ENCODE assay signal across 9 cellular contexts in the genomic region with DNA sequence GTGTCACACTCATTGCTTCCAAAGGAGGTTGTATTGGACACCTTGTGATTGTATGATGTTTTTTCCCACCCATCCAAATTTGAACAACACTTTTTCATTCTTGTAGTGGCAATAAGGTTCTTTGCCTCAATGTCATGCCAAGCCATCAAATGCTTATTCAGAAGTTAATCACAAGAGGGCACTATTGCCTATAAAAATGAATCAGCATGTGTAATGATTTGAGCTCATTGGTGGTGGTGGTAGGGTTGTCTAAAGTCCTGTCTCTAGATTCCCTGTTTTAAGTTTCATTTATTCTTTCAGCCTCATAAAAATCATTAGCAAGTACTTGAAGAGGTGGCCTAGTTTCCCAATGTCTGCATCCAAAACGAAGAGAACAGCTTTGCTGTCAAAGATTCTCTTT. TPM values are rescaled to one million over a fixed set of nuclear protein-coding genes. Genes with fewer than 3 reads are reported as not detected.
DNase-seq lines count a peak whose midpoint lies in the region; ATAC-seq, FAIRE-seq and TF ChIP-seq lines count a peak whose summit lies in the region.
"Had no signal": no experiment of that assay in that cellular context is flagged by ENCODE, and none has a peak within 500 bp of the region (broad histone marks: within the 10 kb centered on the region; RNA-seq: fewer than 3 reads in every experiment).

No MANE protein-coding gene starts in this region.

- TF ChIP-seq RAD21 in K562 (CRISPR knock-in tag; conservative IDR thresholded peaks at IDR 0.05 in 1 of 2, IDR thresholded peaks at IDR 0.05 in 1 of 2) = peak; percentile 32 to 48; a peak in 3 of 4 replicates

- peaks cover 16% of the 10 kb centered on the region for H3K36me3 Mint-ChIP-seq in nephron (ENCODE audit: low read depth)

- no peaks in the 10 kb centered on the region for H3K9me1 ChIP-seq in K562 (ENCODE audit: control insufficient read depth, insufficient read depth, low read length)

- H3K27me3 Mint-ChIP-seq in nephron (ENCODE audit: low read depth) = no peaks in the 10 kb centered on the region

- H3K27ac ChIP-seq in K562 (ENCODE audit: extremely low read depth, low read depth, low read length) = no peak overlapping the region
- no peak overlapping the region for H3K27ac ChIP-seq in effector memory CD4-positive, alpha-beta T cell (ENCODE audit: insufficient read depth, low read length, poor library complexity, severe bottlenecking)

- H3K4me3 ChIP-seq in K562 = no peak overlapping the region
- H3K4me3 ChIP-seq in effector memory CD4-positive, alpha-beta T cell (ENCODE audit: insufficient read depth, low read depth, low read length, poor library complexity, severe bottlenecking) = no peak overlapping the region
- H3K4me3 ChIP-seq: HAP-1 had no signal

- TF ChIP-seq CTCF in GM12873 (IDR thresholded peaks at IDR 0.05; ENCODE audit: insufficient read depth, low read depth, low read length, missing control alignments) (peak; percentile 52), K562 (IDR thresholded peaks at IDR 0.05 in 2 of 3, conservative IDR thresholded peaks at IDR 0.05 in 1 of 3; ENCODE audit: insufficient read depth in 2 of 3, low read depth in 1 of 3, low read length in 3 of 3) (peak; percentile 1 to 41 (median 22); a peak in 3 of 6 replicates), nephron (IDR thresholded peaks at IDR 0.05; ENCODE audit: unreplicated experiment in 3 of 3) (peak; percentile 48 to 60 (median 53))

- no peak for FAIRE-seq in K562 (lab: Jason Lieb, UNC)

- H4K20me1 ChIP-seq in K562 (replicated peaks; ENCODE audit: control insufficient read depth, insufficient read depth, low read length) = no peaks in the 10 kb centered on the region

- WGBS in K562 (ENCODE audit: insufficient coverage, low coverage, missing lambda C conversion rate) = 0% methylated on average over 1 of the region's 1 CpG

- TF ChIP-seq POLR2A in K562 (conservative IDR thresholded peaks at IDR 0.05) = no peak

- no peaks in the 10 kb centered on the region for H3K9me3 Mint-ChIP-seq in nephron

- H3K27ac Mint-ChIP-seq in nephron = peak overlapping the region in 2 of 3 experiments; percentile 4 to 34

- peak; percentile 5 for DNase-seq in A172 (ENCODE audit: low spot score)
- DNase-seq in LHCN-M2 (ENCODE audit: low read depth) = peak; percentile 31
- DNase-seq in K562 (ENCODE audit: extremely low read depth in 1 of 4, low spot score in 3 of 4) = peak in 3 of 4 experiments; percentile 5 to 8 (median 5)
- no peak for DNase-seq in activated effector memory CD4-positive, alpha-beta T cell treated with anti-CD3 and anti-CD28 coated beads, Interleukin-2, amount 50 U/mL, for 16 hours
- no peak for DNase-seq in effector memory CD4-positive, alpha-beta T cell

- no peaks in the 10 kb centered on the region for H3K36me3 ChIP-seq in K562 (ENCODE audit: control insufficient read depth, insufficient read depth, low read length)
- H3K36me3 ChIP-seq in effector memory CD4-positive, alpha-beta T cell (ENCODE audit: control insufficient read depth, insufficient read depth, low read length) = no peaks in the 10 kb centered on the region
- H3K36me3 ChIP-seq: HAP-1 had no signal

- H3K9ac ChIP-seq in K562 (ENCODE audit: insufficient read depth in 1 of 2, low read depth in 2 of 2, low read length in 2 of 2) = no peak overlapping the region

- H3K9me3 ChIP-seq in K562 (replicated peaks; ENCODE audit: control insufficient read depth, insufficient read depth, low read depth, low read length) = no peaks in the 10 kb centered on the region
- no peaks in the 10 kb centered on the region for H3K9me3 ChIP-seq in effector memory CD4-positive, alpha-beta T cell (ENCODE audit: control insufficient read depth, low read length)
- H3K9me3 ChIP-seq: HAP-1 had no signal

- H3K4me3 Mint-ChIP-seq in nephron = no peak overlapping the region

- H3K79me2 ChIP-seq in K562 (ENCODE audit: control insufficient read depth, insufficient read depth, low read length) = no peaks in the 10 kb centered on the region

- no TSS peak for BruUV-seq in K562 (replicated peaks; lab: Mats Ljungman, UMichigan)

- no peak overlapping the region for H2AFZ ChIP-seq in K562 (ENCODE audit: low read depth, low read length)

- H3K4me1 ChIP-seq in K562 (replicated peaks in 1 of 2; ENCODE audit: control insufficient read depth in 2 of 2, insufficient read depth in 2 of 2, low read length in 2 of 2) = no peaks in the 10 kb centered on the region
- no peaks in the 10 kb centered on the region for H3K4me1 ChIP-seq in effector memory CD4-positive, alpha-beta T cell (ENCODE audit: control insufficient read depth, insufficient read depth, low read length, poor library complexity, severe bottlenecking)

- POLR2A ChIA-PET in K562 (lab: Yijun Ruan, JAX) = no interaction called here

- CTCF ChIA-PET in K562 (lab: Yijun Ruan, JAX; ENCODE audit: low intra/inter-chr PET ratio) = interaction anchor here (1.1 kb wide), 1 partner anchor 686 kb away, joined by 3 read pairs; no protein-coding TSS in a partner anchor

- H3K27me3 ChIP-seq in K562 (ENCODE audit: control insufficient read depth in 2 of 2, insufficient read depth in 2 of 2, low read length in 2 of 2) = no peaks in the 10 kb centered on the region
- no peaks in the 10 kb centered on the region for H3K27me3 ChIP-seq in effector memory CD4-positive, alpha-beta T cell (replicated peaks; ENCODE audit: control insufficient read depth, insufficient read depth, low read length, poor library complexity, severe bottlenecking)

- intact Hi-C loops in K562 (cut with micrococcal nuclease) = loop anchor here (5.0 kb wide), 2 partner anchors 683 to 778 kb away; no protein-coding TSS in a partner anchor

- H3K4me1 Mint-ChIP-seq in nephron = no peaks in the 10 kb centered on the region

- H3K4me2 ChIP-seq in K562 (ENCODE audit: insufficient read depth, low read length) = no peak overlapping the region

- in situ Hi-C loops in K562 (cut with MboI) = loop anchor here (25.0 kb wide), 1 partner anchor 512 kb away; no protein-coding TSS in a partner anchor

- TF ChIP-seq EP300 in K562 (IDR thresholded peaks at IDR 0.05; ENCODE audit: low read length) = no peak

- ATAC-seq in K562 = peak; percentile 51; the same call in 1 of the 3 replicates
- no peak for ATAC-seq in GM19023 (IDR thresholded peaks at IDR 0.05; ENCODE audit: unreplicated experiment)

TF ChIP-seq in K562, 482 proteins besides CTCF, POLR2A, EP300 and RAD21 (continues in another document):
- no peak for TF ChIP-seq SP2 (IDR thresholded peaks at IDR 0.05; ENCODE audit: extremely low read depth, low read depth, low read length, poor library complexity, severe bottlenecking)
- TF ChIP-seq RBM17 (IDR thresholded peaks at IDR 0.05; ENCODE audit: borderline replicate concordance, low read depth, low read length) = no peak
- no peak for TF ChIP-seq ZNF696 (CRISPR knock-in tag; conservative IDR thresholded peaks at IDR 0.05)
- no peak for TF ChIP-seq C11orf30 (IDR thresholded peaks at IDR 0.05; ENCODE audit: low read depth)
- TF ChIP-seq ZFPM2 (CRISPR knock-in tag; IDR thresholded peaks at IDR 0.05) = no peak
- TF ChIP-seq SREBF1 (IDR thresholded peaks at IDR 0.05; ENCODE audit: borderline replicate concordance, low read depth, low read length) = no peak
- TF ChIP-seq SOX6 (IDR thresholded peaks at IDR 0.05) = no peak
- TF ChIP-seq CC2D1A (IDR thresholded peaks at IDR 0.05) = no peak
- TF ChIP-seq YBX1 (IDR thresholded peaks at IDR 0.05) = no peak
- TF ChIP-seq, protein P1, sequence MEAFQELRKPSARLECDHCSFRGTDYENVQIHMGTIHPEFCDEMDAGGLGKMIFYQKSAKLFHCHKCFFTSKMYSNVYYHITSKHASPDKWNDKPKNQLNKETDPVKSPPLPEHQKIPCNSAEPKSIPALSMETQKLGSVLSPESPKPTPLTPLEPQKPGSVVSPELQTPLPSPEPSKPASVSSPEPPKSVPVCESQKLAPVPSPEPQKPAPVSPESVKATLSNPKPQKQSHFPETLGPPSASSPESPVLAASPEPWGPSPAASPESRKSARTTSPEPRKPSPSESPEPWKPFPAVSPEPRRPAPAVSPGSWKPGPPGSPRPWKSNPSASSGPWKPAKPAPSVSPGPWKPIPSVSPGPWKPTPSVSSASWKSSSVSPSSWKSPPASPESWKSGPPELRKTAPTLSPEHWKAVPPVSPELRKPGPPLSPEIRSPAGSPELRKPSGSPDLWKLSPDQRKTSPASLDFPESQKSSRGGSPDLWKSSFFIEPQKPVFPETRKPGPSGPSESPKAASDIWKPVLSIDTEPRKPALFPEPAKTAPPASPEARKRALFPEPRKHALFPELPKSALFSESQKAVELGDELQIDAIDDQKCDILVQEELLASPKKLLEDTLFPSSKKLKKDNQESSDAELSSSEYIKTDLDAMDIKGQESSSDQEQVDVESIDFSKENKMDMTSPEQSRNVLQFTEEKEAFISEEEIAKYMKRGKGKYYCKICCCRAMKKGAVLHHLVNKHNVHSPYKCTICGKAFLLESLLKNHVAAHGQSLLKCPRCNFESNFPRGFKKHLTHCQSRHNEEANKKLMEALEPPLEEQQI (IDR thresholded peaks at IDR 0.05) = no peak
- no peak for TF ChIP-seq BHLHE40 (IDR thresholded peaks at IDR 0.05; ENCODE audit: low read length)
- no peak for TF ChIP-seq ZNF133 (CRISPR knock-in tag; IDR thresholded peaks at IDR 0.05)

RNA-seq across cellular contexts. Expression of a gene that starts 37.0 kb away (rescaled TPM):
- not detected in 2 replicates for total RNA-seq in A172 (2014; rRNA removed; shearing (Covaris generic))
- total RNA-seq in LHCN-M2 (2014; rRNA removed) = not detected in 2 replicates
- polyA plus RNA-seq in LHCN-M2 (2012) = not detected
- total RNA-seq in K562 (2011; cell fraction: chromatin; rRNA removed; ENCODE audit: low replicate concordance) = not detected in 2 replicates
- total RNA-seq in K562 (2011; cell fraction: nucleolus; rRNA removed) = not detected in 2 replicates
- total RNA-seq in K562 (2011; cell fraction: nucleoplasm; rRNA removed) = not detected in 2 replicates
- total RNA-seq in K562 (2014; rRNA removed) = not detected in 2 replicates
- not detected in 2 replicates for total RNA-seq in K562 (2014; rRNA removed; fragmentation: Illumina TruSeq; extraction: Trizol)
- not detected in 2 replicates for total RNA-seq in K562 (2015; rRNA removed; fragmentation: Illumina TruSeq; extraction: Trizol)
- not detected in 2 replicates for total RNA-seq in K562 (2021)
- not detected in 2 replicates for polyA plus RNA-seq in K562 (2011; rRNA removed)
- not detected in 2 replicates for polyA plus RNA-seq in K562 (2011; cell fraction: cytosol; rRNA removed)
- not detected in 2 replicates for polyA plus RNA-seq in K562 (2011; cell fraction: nucleus; rRNA removed)
- polyA plus RNA-seq in K562 (2012) = not detected in 2 replicates
- polyA plus RNA-seq in K562 (2014; fragmentation: Illumina TruSeq; extraction: Trizol) = not detected in 2 replicates
- not detected for polyA plus RNA-seq in K562 (2014; fragmentation: Nextera tagmentation; extraction: Ambion mirVana)
- polyA plus RNA-seq in K562 (2014; rRNA removed) = not detected in 2 replicates
- not detected in 2 replicates for polyA minus RNA-seq in K562 (2011; rRNA and poly(A)+ RNA removed)
- not detected in 2 replicates for polyA minus RNA-seq in K562 (2011; cell fraction: cytosol; rRNA and poly(A)+ RNA removed)
- not detected in 2 replicates for polyA minus RNA-seq in K562 (2011; cell fraction: nucleus; rRNA and poly(A)+ RNA removed)

Comparison
In these comparisons a context has a peak if more than half of its experiments do, and no peak if none do; other contexts are left out.
1. DNase-seq: peak in A172 (single experiment), LHCN-M2 (single experiment) and K562 (3 of 4); none in activated effector memory CD4-positive, alpha-beta T cell treated with anti-CD3 and anti-CD28 coated beads, Interleukin-2, amount 50 U/mL, for 16 hours (single experiment) and effector memory CD4-positive, alpha-beta T cell (0 of 3).
2. Peak in every context shown above with its lines, with median percentiles within 50 percentile points of each other: CTCF ChIP-seq.